Comparison of ENCODE assay signal across 14 cellular contexts in genomic region chr17:77875051-77875780, GRCh38.
A peak's percentile ranks its signal among the peaks of the same experiment; 100 is the strongest.
DNase-seq lines count a peak whose midpoint lies in the region; ATAC-seq and TF ChIP-seq lines count a peak whose summit lies in the region.
"Had no signal": no experiment of that assay in that cellular context is flagged by ENCODE, and none has a peak within 500 bp of the region (broad histone marks: within the 10 kb centered on the region; RNA-seq: fewer than 3 reads in every experiment).

No MANE protein-coding gene starts in this region.

- no peak for ATAC-seq in GM21825 (IDR thresholded peaks at IDR 0.05; ENCODE audit: unreplicated experiment)
- no peak for ATAC-seq in esophagus mucosa
- ATAC-seq: psoas muscle had no signal

- CTCF ChIA-PET in MCF 10A (lab: Yijun Ruan, JAX) = interaction anchor here (0.7 kb wide), 1 partner anchor 13 kb away, joined by 3 read pairs; no protein-coding TSS in a partner anchor

- peak; percentile 43 to 75 for DNase-seq in T47D (ENCODE audit: low read depth in 1 of 2, low spot score in 1 of 2)
- no peak for DNase-seq in MCF 10A (ENCODE audit: unreplicated experiment)
- DNase-seq in amniotic epithelial cell (ENCODE audit: low read depth) = peak; percentile 83
- peak; percentile 56 for DNase-seq in iris pigment epithelial cell (ENCODE audit: low read depth)
- DNase-seq in Ammon's horn (ENCODE audit: low spot score) = no peak
- DNase-seq in NCI-H748 (lab: John Stamatoyannopoulos, UW; ENCODE audit: unreplicated experiment) = no peak
- DNase-seq: amygdala, NCI-H1694 treated with DMSO at 0.1 percent for 48 hours, T-helper 1 cell, transverse colon had no signal

- H3K36me3 Mint-ChIP-seq in MCF 10A (ENCODE audit: insufficient read depth, unreplicated experiment) = no peaks in the 10 kb centered on the region

- H3K4me1 Mint-ChIP-seq in MCF 10A (ENCODE audit: insufficient read depth, unreplicated experiment) = no peaks in the 10 kb centered on the region

- H3K27me3 Mint-ChIP-seq in MCF 10A (ENCODE audit: insufficient read depth, unreplicated experiment) = peaks cover 30% of the 10 kb centered on the region
- H3K27me3 Mint-ChIP-seq: activated CD4-positive, alpha-beta memory T cell treated with anti-CD3 and anti-CD28 coated beads for 36 hours had no signal

- BruUV-seq in MCF 10A (replicated peaks; lab: Mats Ljungman, UMichigan) = no TSS peak

- H3K27ac Mint-ChIP-seq in MCF 10A (ENCODE audit: low read depth, unreplicated experiment) = no peak overlapping the region
- H3K27ac Mint-ChIP-seq: activated CD4-positive, alpha-beta memory T cell treated with anti-CD3 and anti-CD28 coated beads for 36 hours had no signal

- POLR2A ChIA-PET in MCF 10A (lab: Yijun Ruan, JAX) = no interaction called here

- intact Hi-C loops in MCF 10A (cut with micrococcal nuclease) = no loop called here

- in situ Hi-C loops in T47D (cut with HindIII; ENCODE audit: low pct_unique_long_range_greater_than_20kb, low sequenced_read_pairs) = no loop called here

- peaks cover 11% of the 10 kb centered on the region for H3K9me3 Mint-ChIP-seq in MCF 10A (ENCODE audit: unreplicated experiment)

- H3K4me3 Mint-ChIP-seq in MCF 10A (ENCODE audit: unreplicated experiment) = no peak overlapping the region
- H3K4me3 Mint-ChIP-seq: activated CD4-positive, alpha-beta memory T cell treated with anti-CD3 and anti-CD28 coated beads for 36 hours had no signal

- TF ChIP-seq CTCF in MCF 10A (IDR thresholded peaks at IDR 0.05; ENCODE audit: unreplicated experiment) = no peak

Comparison
In these comparisons a context has a peak if more than half of its experiments do, and no peak if none do; other contexts are left out.
1. DNase-seq: peak in T47D (2 of 2), amniotic epithelial cell (single experiment) and iris pigment epithelial cell (single experiment); none in MCF 10A (single experiment), Ammon's horn (single experiment) and NCI-H748 (single experiment).